18 cellular contexts compared by ENCODE assay signal in genomic region chr2:196480653-196481322, GRCh38.
DNase-seq lines count a peak whose midpoint lies in the region; ATAC-seq and TF ChIP-seq lines count a peak whose summit lies in the region.
"Had no signal": no experiment of that assay in that cellular context is flagged by ENCODE, and none has a peak within 500 bp of the region (broad histone marks: within the 10 kb centered on the region; RNA-seq: fewer than 3 reads in every experiment).

No MANE protein-coding gene starts in this region.

- H3K4me3 ChIP-seq in AG10803 (ENCODE audit: low read length), result no peak overlapping the region
- no peak overlapping the region for H3K4me3 ChIP-seq in epithelial cell of esophagus (ENCODE audit: low read length)
- H3K4me3 ChIP-seq in Karpas-422 (ENCODE audit: low read length), result no peak overlapping the region
- H3K4me3 ChIP-seq: K562, upper lobe of right lung had no signal

- no peaks in the 10 kb centered on the region for H3K36me3 ChIP-seq in Karpas-422 (ENCODE audit: insufficient read depth, low read length)
- H3K36me3 ChIP-seq: upper lobe of right lung had no signal

- no peaks in the 10 kb centered on the region for H3K27me3 ChIP-seq in Karpas-422 (ENCODE audit: low read length)
- H3K27me3 ChIP-seq: upper lobe of right lung had no signal

- no peak overlapping the region for H3K9ac ChIP-seq in Karpas-422 (ENCODE audit: low read length)

- no peaks in the 10 kb centered on the region for H3K9me3 ChIP-seq in Karpas-422 (ENCODE audit: low read length)
- H3K9me3 ChIP-seq: upper lobe of right lung had no signal

- H3K27ac ChIP-seq in Karpas-422 (ENCODE audit: low read length), result no peak overlapping the region
- H3K27ac ChIP-seq: upper lobe of right lung had no signal

- peak; percentile 66 for ATAC-seq in GM18868 (IDR thresholded peaks at IDR 0.05; ENCODE audit: unreplicated experiment)
- ATAC-seq: activated CD4-positive, alpha-beta T cell treated with anti-CD3 and anti-CD28 coated beads for 36 hours; K562; left colon; upper lobe of right lung had no signal

- H3K9me2 ChIP-seq in Karpas-422 (replicated peaks; ENCODE audit: insufficient read depth, low read length), result no peaks in the 10 kb centered on the region

- DNase-seq in AG10803 (ENCODE audit: low read depth) (peak; percentile 37), NCI-H446 (lab: John Stamatoyannopoulos, UW) (peak; percentile 53 to 91), epithelial cell of esophagus (ENCODE audit: low read depth) (peak; percentile 8), Karpas-422 (no peak), LoVo (ENCODE audit: low spot score) (no peak)
- DNase-seq in stimulated activated CD4-positive, alpha-beta T cell treated with anti-CD3 and anti-CD28 coated beads, Interleukin-4, amount 100 ng/mL, for 4 hours, result no peak
- no peak for DNase-seq in activated CD4-positive, alpha-beta T cell treated with anti-CD3 and anti-CD28 coated beads, Interleukin-2, amount 50 U/mL, for 1 hour
- DNase-seq: activated CD4-positive, alpha-beta T cell treated with anti-CD3 and anti-CD28 coated beads for 36 hours; activated T-cell treated with anti-CD3 and anti-CD28 coated beads, Interleukin-2, amount 50 U/mL, for 1 hour; CD8-positive, alpha-beta memory T cell; GF-D8; hypothalamus; left colon; SHP77 treated with DMSO at 0.1 percent for 48 hours; stimulated activated naive CD4-positive, alpha-beta T cell treated with Interleukin-2 at 50 U/mL for 16 hours; upper lobe of right lung had no signal

- H4K20me1 ChIP-seq in Karpas-422 (ENCODE audit: insufficient read depth, low read depth, low read length), result no peaks in the 10 kb centered on the region

- TF ChIP-seq CTCF in AG10803 (conservative IDR thresholded peaks at IDR 0.05; ENCODE audit: low read length) (no peak), epithelial cell of esophagus (IDR thresholded peaks at IDR 0.05; ENCODE audit: insufficient read depth, low read depth, low read length, missing control alignments) (no peak)

- H3K4me1 ChIP-seq in Karpas-422 (ENCODE audit: low read length), result no peaks in the 10 kb centered on the region
- H3K4me1 ChIP-seq: upper lobe of right lung had no signal

- no peaks in the 10 kb centered on the region for H3K79me2 ChIP-seq in Karpas-422 (ENCODE audit: low read length)

- no peak overlapping the region for H2AFZ ChIP-seq in Karpas-422 (ENCODE audit: low read length)

- no peak overlapping the region for H3K4me2 ChIP-seq in Karpas-422 (ENCODE audit: low read depth, low read length, poor library complexity, severe bottlenecking)

Comparison
In these comparisons a context has a peak if more than half of its experiments do, and no peak if none do; other contexts are left out.
1. DNase-seq: peak in AG10803 (single experiment), NCI-H446 (2 of 2) and epithelial cell of esophagus (single experiment); none in Karpas-422 (single experiment), stimulated activated CD4-positive, alpha-beta T cell treated with anti-CD3 and anti-CD28 coated beads, Interleukin-4, amount 100 ng/mL, for 4 hours (0 of 2), activated CD4-positive, alpha-beta T cell treated with anti-CD3 and anti-CD28 coated beads, Interleukin-2, amount 50 U/mL, for 1 hour (single experiment) and LoVo (single experiment).